1 cellular context compared by ENCODE assay signal in genomic region chr5:177362871-177363507, GRCh38.
A peak's percentile ranks its signal among the peaks of the same experiment; 100 is the strongest.
TF ChIP-seq lines count a peak whose summit lies in the region.

No MANE protein-coding gene starts in this region.

TF ChIP-seq in HEK293, 187 proteins besides CTCF, POLR2A, EP300 and RAD21 (continued from another document):
- TF ChIP-seq, protein P1, sequence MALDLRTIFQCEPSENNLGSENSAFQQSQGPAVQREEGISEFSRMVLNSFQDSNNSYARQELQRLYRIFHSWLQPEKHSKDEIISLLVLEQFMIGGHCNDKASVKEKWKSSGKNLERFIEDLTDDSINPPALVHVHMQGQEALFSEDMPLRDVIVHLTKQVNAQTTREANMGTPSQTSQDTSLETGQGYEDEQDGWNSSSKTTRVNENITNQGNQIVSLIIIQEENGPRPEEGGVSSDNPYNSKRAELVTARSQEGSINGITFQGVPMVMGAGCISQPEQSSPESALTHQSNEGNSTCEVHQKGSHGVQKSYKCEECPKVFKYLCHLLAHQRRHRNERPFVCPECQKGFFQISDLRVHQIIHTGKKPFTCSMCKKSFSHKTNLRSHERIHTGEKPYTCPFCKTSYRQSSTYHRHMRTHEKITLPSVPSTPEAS (tag by site-specific recombination; IDR thresholded peaks at IDR 0.05): no peak
- TF ChIP-seq, protein P2, sequence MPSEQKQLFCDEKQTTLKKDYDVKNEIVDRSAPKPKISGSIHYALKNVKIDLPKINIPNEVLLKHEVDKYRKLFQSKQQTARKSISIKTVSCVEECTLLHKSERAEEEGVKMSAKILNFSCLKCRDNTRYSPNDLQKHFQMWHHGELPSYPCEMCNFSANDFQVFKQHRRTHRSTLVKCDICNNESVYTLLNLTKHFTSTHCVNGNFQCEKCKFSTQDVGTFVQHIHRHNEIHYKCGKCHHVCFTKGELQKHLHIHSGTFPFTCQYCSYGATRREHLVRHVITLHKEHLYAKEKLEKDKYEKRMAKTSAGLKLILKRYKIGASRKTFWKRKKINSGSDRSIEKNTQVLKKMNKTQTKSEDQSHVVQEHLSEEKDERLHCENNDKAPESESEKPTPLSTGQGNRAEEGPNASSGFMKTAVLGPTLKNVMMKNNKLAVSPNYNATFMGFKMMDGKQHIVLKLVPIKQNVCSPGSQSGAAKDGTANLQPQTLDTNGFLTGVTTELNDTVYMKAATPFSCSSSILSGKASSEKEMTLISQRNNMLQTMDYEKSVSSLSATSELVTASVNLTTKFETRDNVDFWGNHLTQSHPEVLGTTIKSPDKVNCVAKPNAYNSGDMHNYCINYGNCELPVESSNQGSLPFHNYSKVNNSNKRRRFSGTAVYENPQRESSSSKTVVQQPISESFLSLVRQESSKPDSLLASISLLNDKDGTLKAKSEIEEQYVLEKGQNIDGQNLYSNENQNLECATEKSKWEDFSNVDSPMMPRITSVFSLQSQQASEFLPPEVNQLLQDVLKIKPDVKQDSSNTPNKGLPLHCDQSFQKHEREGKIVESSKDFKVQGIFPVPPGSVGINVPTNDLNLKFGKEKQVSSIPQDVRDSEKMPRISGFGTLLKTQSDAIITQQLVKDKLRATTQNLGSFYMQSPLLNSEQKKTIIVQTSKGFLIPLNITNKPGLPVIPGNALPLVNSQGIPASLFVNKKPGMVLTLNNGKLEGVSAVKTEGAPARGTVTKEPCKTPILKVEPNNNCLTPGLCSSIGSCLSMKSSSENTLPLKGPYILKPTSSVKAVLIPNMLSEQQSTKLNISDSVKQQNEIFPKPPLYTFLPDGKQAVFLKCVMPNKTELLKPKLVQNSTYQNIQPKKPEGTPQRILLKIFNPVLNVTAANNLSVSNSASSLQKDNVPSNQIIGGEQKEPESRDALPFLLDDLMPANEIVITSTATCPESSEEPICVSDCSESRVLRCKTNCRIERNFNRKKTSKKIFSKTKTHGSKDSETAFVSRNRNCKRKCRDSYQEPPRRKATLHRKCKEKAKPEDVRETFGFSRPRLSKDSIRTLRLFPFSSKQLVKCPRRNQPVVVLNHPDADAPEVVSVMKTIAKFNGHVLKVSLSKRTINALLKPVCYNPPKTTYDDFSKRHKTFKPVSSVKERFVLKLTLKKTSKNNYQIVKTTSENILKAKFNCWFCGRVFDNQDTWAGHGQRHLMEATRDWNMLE (tag by site-specific recombination; conservative IDR thresholded peaks at IDR 0.05; ENCODE audit: low read depth): no peak
- TF ChIP-seq, protein P3, sequence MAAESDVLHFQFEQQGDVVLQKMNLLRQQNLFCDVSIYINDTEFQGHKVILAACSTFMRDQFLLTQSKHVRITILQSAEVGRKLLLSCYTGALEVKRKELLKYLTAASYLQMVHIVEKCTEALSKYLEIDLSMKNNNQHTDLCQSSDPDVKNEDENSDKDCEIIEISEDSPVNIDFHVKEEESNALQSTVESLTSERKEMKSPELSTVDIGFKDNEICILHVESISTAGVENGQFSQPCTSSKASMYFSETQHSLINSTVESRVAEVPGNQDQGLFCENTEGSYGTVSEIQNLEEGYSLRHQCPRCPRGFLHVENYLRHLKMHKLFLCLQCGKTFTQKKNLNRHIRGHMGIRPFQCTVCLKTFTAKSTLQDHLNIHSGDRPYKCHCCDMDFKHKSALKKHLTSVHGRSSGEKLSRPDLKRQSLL (tag by site-specific recombination; IDR thresholded peaks at IDR 0.05): no peak
- TF ChIP-seq ZNF221 (tag by site-specific recombination; IDR thresholded peaks at IDR 0.05; ENCODE audit: borderline replicate concordance): no peak
- TF ChIP-seq, protein P4, sequence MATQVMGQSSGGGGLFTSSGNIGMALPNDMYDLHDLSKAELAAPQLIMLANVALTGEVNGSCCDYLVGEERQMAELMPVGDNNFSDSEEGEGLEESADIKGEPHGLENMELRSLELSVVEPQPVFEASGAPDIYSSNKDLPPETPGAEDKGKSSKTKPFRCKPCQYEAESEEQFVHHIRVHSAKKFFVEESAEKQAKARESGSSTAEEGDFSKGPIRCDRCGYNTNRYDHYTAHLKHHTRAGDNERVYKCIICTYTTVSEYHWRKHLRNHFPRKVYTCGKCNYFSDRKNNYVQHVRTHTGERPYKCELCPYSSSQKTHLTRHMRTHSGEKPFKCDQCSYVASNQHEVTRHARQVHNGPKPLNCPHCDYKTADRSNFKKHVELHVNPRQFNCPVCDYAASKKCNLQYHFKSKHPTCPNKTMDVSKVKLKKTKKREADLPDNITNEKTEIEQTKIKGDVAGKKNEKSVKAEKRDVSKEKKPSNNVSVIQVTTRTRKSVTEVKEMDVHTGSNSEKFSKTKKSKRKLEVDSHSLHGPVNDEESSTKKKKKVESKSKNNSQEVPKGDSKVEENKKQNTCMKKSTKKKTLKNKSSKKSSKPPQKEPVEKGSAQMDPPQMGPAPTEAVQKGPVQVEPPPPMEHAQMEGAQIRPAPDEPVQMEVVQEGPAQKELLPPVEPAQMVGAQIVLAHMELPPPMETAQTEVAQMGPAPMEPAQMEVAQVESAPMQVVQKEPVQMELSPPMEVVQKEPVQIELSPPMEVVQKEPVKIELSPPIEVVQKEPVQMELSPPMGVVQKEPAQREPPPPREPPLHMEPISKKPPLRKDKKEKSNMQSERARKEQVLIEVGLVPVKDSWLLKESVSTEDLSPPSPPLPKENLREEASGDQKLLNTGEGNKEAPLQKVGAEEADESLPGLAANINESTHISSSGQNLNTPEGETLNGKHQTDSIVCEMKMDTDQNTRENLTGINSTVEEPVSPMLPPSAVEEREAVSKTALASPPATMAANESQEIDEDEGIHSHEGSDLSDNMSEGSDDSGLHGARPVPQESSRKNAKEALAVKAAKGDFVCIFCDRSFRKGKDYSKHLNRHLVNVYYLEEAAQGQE (tag by site-specific recombination; IDR thresholded peaks at IDR 0.05): no peak
- peak; percentile 4; the same call in 1 of the 2 replicates for TF ChIP-seq ZBTB8A (tag by site-specific recombination; IDR thresholded peaks at IDR 0.05)
- no peak for TF ChIP-seq ZNF366 (tag by site-specific recombination; conservative IDR thresholded peaks at IDR 0.05)
- no peak for TF ChIP-seq ZNF132 (tag by site-specific recombination; IDR thresholded peaks at IDR 0.05; ENCODE audit: borderline replicate concordance)
- no peak for TF ChIP-seq HOXD13 (CRISPR knock-in tag; IDR thresholded peaks at IDR 0.05; ENCODE audit: borderline replicate concordance)
- TF ChIP-seq ELK4 (IDR thresholded peaks at IDR 0.05; ENCODE audit: borderline replicate concordance, low read depth, low read length): no peak
- TF ChIP-seq SCRT1 (tag by site-specific recombination; IDR thresholded peaks at IDR 0.05; ENCODE audit: borderline replicate concordance): no peak
- no peak for TF ChIP-seq TRIM28 (IDR thresholded peaks at IDR 0.05; ENCODE audit: borderline replicate concordance, low read length)
- TF ChIP-seq, protein P5, sequence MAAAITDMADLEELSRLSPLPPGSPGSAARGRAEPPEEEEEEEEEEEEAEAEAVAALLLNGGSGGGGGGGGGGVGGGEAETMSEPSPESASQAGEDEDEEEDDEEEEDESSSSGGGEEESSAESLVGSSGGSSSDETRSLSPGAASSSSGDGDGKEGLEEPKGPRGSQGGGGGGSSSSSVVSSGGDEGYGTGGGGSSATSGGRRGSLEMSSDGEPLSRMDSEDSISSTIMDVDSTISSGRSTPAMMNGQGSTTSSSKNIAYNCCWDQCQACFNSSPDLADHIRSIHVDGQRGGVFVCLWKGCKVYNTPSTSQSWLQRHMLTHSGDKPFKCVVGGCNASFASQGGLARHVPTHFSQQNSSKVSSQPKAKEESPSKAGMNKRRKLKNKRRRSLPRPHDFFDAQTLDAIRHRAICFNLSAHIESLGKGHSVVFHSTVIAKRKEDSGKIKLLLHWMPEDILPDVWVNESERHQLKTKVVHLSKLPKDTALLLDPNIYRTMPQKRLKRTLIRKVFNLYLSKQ (tag by site-specific recombination; IDR thresholded peaks at IDR 0.05; ENCODE audit: borderline replicate concordance): no peak
- TF ChIP-seq ZNF214 (tag by site-specific recombination; IDR thresholded peaks at IDR 0.05; ENCODE audit: borderline replicate concordance): no peak
- TF ChIP-seq ZNF473 (tag by site-specific recombination; IDR thresholded peaks at IDR 0.05): no peak
